In genomic region chr1:167940264-167940663, GRCh38 we compare ENCODE assay signal across 26 cellular contexts. TPM values are rescaled to one million over a fixed set of nuclear protein-coding genes. Genes with fewer than 3 reads are reported as not detected.
"Had no signal": no experiment of that assay in that cellular context is flagged by ENCODE, and none has a peak within 500 bp of the region (broad histone marks: within the 10 kb centered on the region; RNA-seq: fewer than 3 reads in every experiment).

No MANE protein-coding gene starts in this region.

- ATAC-seq: effector memory CD8-positive, alpha-beta T cell; esophagus mucosa; gastrocnemius medialis; heart right ventricle; left cardiac atrium; left lung; left ventricle myocardium superior; lower lobe of right lung had no signal

- H3K9me3 Mint-ChIP-seq: dendritic cell treated with granulocyte-macrophage colony-stimulating factor and Interleukin-4, amounts not matched to agents 40 ng/mL and 50 ng/mL, for 4 days; effector memory CD8-positive, alpha-beta T cell had no signal

- H3K27ac ChIP-seq: colonic mucosa, epithelial cell of prostate, esophagus squamous epithelium, left lung, lower lobe of right lung had no signal

- H3K9me3 ChIP-seq: colonic mucosa, esophagus squamous epithelium, gastrocnemius medialis, left lung, lower lobe of right lung had no signal

- H3K27me3 ChIP-seq: colonic mucosa, esophagus squamous epithelium, gastrocnemius medialis, heart right ventricle, left lung had no signal

- H3K4me3 ChIP-seq: colonic mucosa, esophagus squamous epithelium, gastrocnemius medialis, heart right ventricle, left lung, lower lobe of right lung had no signal

- H3K27ac Mint-ChIP-seq: dendritic cell treated with granulocyte-macrophage colony-stimulating factor and Interleukin-4, amounts not matched to agents 40 ng/mL and 50 ng/mL, for 4 days; effector memory CD8-positive, alpha-beta T cell; endodermal cell had no signal

- H3K36me3 ChIP-seq: colonic mucosa, gastrocnemius medialis, left lung, lower lobe of right lung had no signal

- H3K4me1 ChIP-seq: colonic mucosa had no signal

- DNase-seq: colonic mucosa; cortex of kidney; effector CD8-positive, alpha-beta T cell; effector memory CD8-positive, alpha-beta T cell; endodermal cell; erythroblast; esophagus squamous epithelium; foreskin fibroblast; foreskin melanocyte; gastrocnemius medialis; glutamatergic neuron; head of caudate nucleus; heart right ventricle; hippocampal formation; left cardiac atrium; left lung; left ventricle myocardium superior; lower lobe of right lung; mesendoderm; midbrain had no signal

RNA-seq across cellular contexts. Expression of gene ADCY10, which starts 26.3 kb away (rescaled TPM):
- total RNA-seq: esophagus mucosa, esophagus squamous epithelium, kidney epithelial cell, lung microvascular endothelial cell, mononuclear cell had no signal
